In the genomic region with DNA sequence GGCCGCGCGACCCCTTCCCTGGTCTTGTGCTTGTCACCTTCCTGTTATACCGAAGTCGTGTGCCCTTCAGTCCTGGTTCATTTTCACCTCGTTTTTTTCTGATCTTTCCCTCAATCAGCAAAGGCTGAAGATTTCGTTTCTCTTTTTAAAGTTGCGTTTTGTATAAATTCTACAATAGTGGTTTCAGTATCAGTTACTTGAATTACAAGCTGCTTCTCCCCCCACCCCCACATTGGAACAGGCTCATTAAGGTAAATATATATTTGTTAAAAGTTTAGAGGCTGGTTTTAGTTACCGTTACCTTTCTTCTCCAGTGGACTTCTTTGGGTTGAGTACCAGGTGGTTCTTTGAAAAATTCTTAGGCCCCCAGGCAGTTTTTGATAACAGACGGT, we compare ENCODE assay signal across 8 cellular contexts. TPM values are rescaled to one million over a fixed set of nuclear protein-coding genes. Genes with fewer than 3 reads are reported as not detected.
DNase-seq lines count a peak whose midpoint lies in the region; ATAC-seq and TF ChIP-seq lines count a peak whose summit lies in the region.

No MANE protein-coding gene starts in this region.

- H3K27me3 Mint-ChIP-seq in activated T-cell treated with anti-CD3 and anti-CD28 coated beads, Interleukin-2, amount 50 U/mL, for 4 hours (ENCODE audit: low read depth): no peaks in the 10 kb centered on the region
- peaks cover 3% of the 10 kb centered on the region for H3K27me3 Mint-ChIP-seq in glutamatergic neuron (ENCODE audit: unreplicated experiment)
- peaks cover 2 to 4% of the 10 kb centered on the region in 2 donors for H3K27me3 Mint-ChIP-seq in stimulated activated naive B cell treated with anti-CD40 and anti-IgM and Interleukin-4, amounts not matched to agents 10 μg/mL and 1 μg/mL and 100 μg/mL, for 72 hours

- in situ Hi-C loops in GM13976 (cut with MboI; ENCODE audit: low sequenced_read_pairs, unreplicated experiment): loop anchor here (10.0 kb wide), 1 partner anchor 51 kb away; no protein-coding TSS in a partner anchor

- H3K27ac Mint-ChIP-seq in glutamatergic neuron (ENCODE audit: unreplicated experiment): peak overlapping the region; percentile 71
- H3K27ac Mint-ChIP-seq in stimulated activated naive B cell treated with anti-CD40 and anti-IgM and Interleukin-4, amounts not matched to agents 10 μg/mL and 1 μg/mL and 100 μg/mL, for 72 hours: peak overlapping the region; percentile 96

- peak overlapping the region; percentile 97 for H3K27ac ChIP-seq in VCaP

- no peak for ATAC-seq in activated T-cell treated with anti-CD3 and anti-CD28 coated beads, Interleukin-2, amount 50 U/mL, for 4 hours
- no peak for ATAC-seq in stimulated activated naive B cell treated with anti-CD40 and anti-IgM and Interleukin-4, amounts not matched to agents 10 μg/mL and 1 μg/mL and 100 μg/mL, for 72 hours (replicated peaks)

- H3K9me3 Mint-ChIP-seq in activated T-cell treated with anti-CD3 and anti-CD28 coated beads, Interleukin-2, amount 50 U/mL, for 4 hours: no peaks in the 10 kb centered on the region
- H3K9me3 Mint-ChIP-seq in glutamatergic neuron (ENCODE audit: unreplicated experiment): peaks cover 5% of the 10 kb centered on the region
- H3K9me3 Mint-ChIP-seq in stimulated activated naive B cell treated with anti-CD40 and anti-IgM and Interleukin-4, amounts not matched to agents 10 μg/mL and 1 μg/mL and 100 μg/mL, for 72 hours: peaks cover 0 to 1% of the 10 kb centered on the region in 2 donors

- DNase-seq in activated T-cell treated with anti-CD3 and anti-CD28 coated beads, Interleukin-2, amount 50 U/mL, for 4 hours: no peak
- no peak for DNase-seq in activated T-cell treated with anti-CD3 and anti-CD28 coated beads, Interleukin-2, amount 50 U/mL, for 48 hours
- no peak for DNase-seq in glutamatergic neuron
- DNase-seq in stimulated activated naive B cell treated with anti-CD40 and anti-IgM and Interleukin-4, amounts not matched to agents 10 μg/mL and 1 μg/mL and 100 μg/mL, for 72 hours: no peak
- no peak for DNase-seq in GM03348 (ENCODE audit: low spot score)
- DNase-seq in AML-193 (lab: John Stamatoyannopoulos, UW): no peak
- no peak for DNase-seq in GM13976 (ENCODE audit: low spot score)

- TF ChIP-seq CTCF in VCaP (conservative IDR thresholded peaks at IDR 0.05): no peak
- no peak for TF ChIP-seq CTCF in glutamatergic neuron (IDR thresholded peaks at IDR 0.05; ENCODE audit: partially characterized antibody, unreplicated experiment)
- TF ChIP-seq CTCF in GM13976 (IDR thresholded peaks at IDR 0.05; ENCODE audit: borderline replicate concordance, control extremely low read depth, extremely low read depth, insufficient read depth, missing control alignments): no peak

- peak overlapping the region; percentile 94 for H3K4me3 Mint-ChIP-seq in activated T-cell treated with anti-CD3 and anti-CD28 coated beads, Interleukin-2, amount 50 U/mL, for 4 hours
- H3K4me3 Mint-ChIP-seq in glutamatergic neuron (ENCODE audit: unreplicated experiment): peak overlapping the region; percentile 92
- peak overlapping the region; percentile 92 to 97 for H3K4me3 Mint-ChIP-seq in stimulated activated naive B cell treated with anti-CD40 and anti-IgM and Interleukin-4, amounts not matched to agents 10 μg/mL and 1 μg/mL and 100 μg/mL, for 72 hours

- H3K4me1 Mint-ChIP-seq in activated T-cell treated with anti-CD3 and anti-CD28 coated beads, Interleukin-2, amount 50 U/mL, for 4 hours (ENCODE audit: low read depth): peaks cover 57% of the 10 kb centered on the region
- peaks cover 12% of the 10 kb centered on the region for H3K4me1 Mint-ChIP-seq in glutamatergic neuron (ENCODE audit: low read depth, unreplicated experiment)
- H3K4me1 Mint-ChIP-seq in stimulated activated naive B cell treated with anti-CD40 and anti-IgM and Interleukin-4, amounts not matched to agents 10 μg/mL and 1 μg/mL and 100 μg/mL, for 72 hours: peaks cover 32 to 71% of the 10 kb centered on the region in 2 donors

- H3K36me3 Mint-ChIP-seq in activated T-cell treated with anti-CD3 and anti-CD28 coated beads, Interleukin-2, amount 50 U/mL, for 4 hours (ENCODE audit: insufficient read depth): peaks cover 14% of the 10 kb centered on the region
- no peaks in the 10 kb centered on the region for H3K36me3 Mint-ChIP-seq in glutamatergic neuron (ENCODE audit: unreplicated experiment)
- peaks cover 10 to 21% of the 10 kb centered on the region in 2 donors for H3K36me3 Mint-ChIP-seq in stimulated activated naive B cell treated with anti-CD40 and anti-IgM and Interleukin-4, amounts not matched to agents 10 μg/mL and 1 μg/mL and 100 μg/mL, for 72 hours

RNA-seq across cellular contexts. Expression of a gene that starts 0.9 kb away (rescaled TPM):
- total RNA-seq in activated T-cell treated with anti-CD3 and anti-CD28 coated beads, Interleukin-2, amount 50 U/mL, for 4 hours: 100 to 1,000 TPM; 453 to 460 (median 459) TPM
- total RNA-seq in glutamatergic neuron (ENCODE audit: unreplicated experiment): 172 TPM
